ENCODE assay signal across 1 cellular context in genomic region chr10:8181496-8182174, GRCh38.
TF ChIP-seq lines count a peak whose summit lies in the region.

No MANE protein-coding gene starts in this region.

TF ChIP-seq in HEK293, 187 proteins besides CTCF, POLR2A, EP300 and RAD21 (continued from another document):
- TF ChIP-seq PRDM10 (tag by site-specific recombination; IDR thresholded peaks at IDR 0.05) = 0 out of 2 replicates have a peak, but pooled peaks have one; percentile 11
- TF ChIP-seq PRDM1 (tag by site-specific recombination; IDR thresholded peaks at IDR 0.05) = no peak
